ENCODE assay signal across 1 cellular context in genomic region chr2:144948205-144948855, GRCh38.
A peak's percentile ranks its signal among the peaks of the same experiment; 100 is the strongest.
TF ChIP-seq lines count a peak whose summit lies in the region.

No MANE protein-coding gene starts in this region.

TF ChIP-seq in K562, 482 proteins besides CTCF, POLR2A, EP300 and RAD21 (continued from another document):
- TF ChIP-seq MEIS2 (IDR thresholded peaks at IDR 0.05; ENCODE audit: partially characterized antibody) (peak; percentile 24), NFXL1 (CRISPR knock-in tag; IDR thresholded peaks at IDR 0.05) (no peak), ZNF431 (CRISPR knock-in tag; IDR thresholded peaks at IDR 0.05) (no peak), ZNF699 (CRISPR knock-in tag; IDR thresholded peaks at IDR 0.05; ENCODE audit: insufficient replicate concordance) (no peak)
